Comparison of ENCODE assay signal across 17 cellular contexts in genomic region chr1:76023669-76024407, GRCh38. TPM values are rescaled to one million over a fixed set of nuclear protein-coding genes. Genes with fewer than 3 reads are reported as not detected.
DNase-seq lines count a peak whose midpoint lies in the region; ATAC-seq, FAIRE-seq and TF ChIP-seq lines count a peak whose summit lies in the region.
"Had no signal": no experiment of that assay in that cellular context is flagged by ENCODE, and none has a peak within 500 bp of the region (broad histone marks: within the 10 kb centered on the region; RNA-seq: fewer than 3 reads in every experiment).

No MANE protein-coding gene starts in this region.

- no peak overlapping the region for H2BK15ac ChIP-seq in mesendoderm (replicated peaks; ENCODE audit: low read depth)
- H2BK15ac ChIP-seq in H9 (ENCODE audit: low read depth, low read length) = no peak overlapping the region

- H3K4me1 Mint-ChIP-seq in activated naive CD8-positive, alpha-beta T cell treated with anti-CD3 and anti-CD28 coated beads, Interleukin-2, amount 10 ng/mL, durations not matched to agents 7 days and 5 days = peaks cover 16% of the 10 kb centered on the region
- H3K4me1 Mint-ChIP-seq in H9 = peaks cover 3% of the 10 kb centered on the region in 2 experiments; a peak in 1 of 4 replicates
- H3K4me1 Mint-ChIP-seq: central memory CD8-positive, alpha-beta T cell had no signal

- H3K23ac ChIP-seq in mesendoderm (ENCODE audit: low read length) (no peak overlapping the region), H9 (ENCODE audit: insufficient read length, low read depth, low read length) (no peak overlapping the region)

- no peaks in the 10 kb centered on the region for H3K9me3 ChIP-seq in H9 (ENCODE audit: control insufficient read depth, low read depth, low read length)
- H3K9me3 ChIP-seq: lower lobe of right lung, Peyer's patch, thyroid gland had no signal

- WGBS in mesendoderm (ENCODE audit: extremely low coverage, insufficient coverage, low lambda C conversion rate) = no CpG with 5 or more reads among the region's 1 CpG
- no CpG with 5 or more reads among the region's 1 CpG for WGBS in H9 (ENCODE audit: extremely low coverage, insufficient read length, low lambda C conversion rate)

- H3K79me2 ChIP-seq in mesendoderm (ENCODE audit: control insufficient read depth, insufficient read depth, low read length) = no peaks in the 10 kb centered on the region
- no peaks in the 10 kb centered on the region for H3K79me2 ChIP-seq in H9 (ENCODE audit: insufficient read depth, low read length)

- H3K27me3 Mint-ChIP-seq in activated naive CD8-positive, alpha-beta T cell treated with anti-CD3 and anti-CD28 coated beads, Interleukin-2, amount 10 ng/mL, durations not matched to agents 7 days and 5 days = peaks cover 7% of the 10 kb centered on the region
- H3K27me3 Mint-ChIP-seq in H9 (ENCODE audit: low read depth) = no peaks in the 10 kb centered on the region

- H4K20me1 ChIP-seq in H9 (ENCODE audit: control insufficient read depth, insufficient read depth, insufficient read length) = no peaks in the 10 kb centered on the region

- H3K4me2 ChIP-seq in mesendoderm (ENCODE audit: low read length) (no peak overlapping the region), H9 (ENCODE audit: insufficient read depth, insufficient read length, low read length) (no peak overlapping the region)

- POLR2A ChIA-PET in activated naive CD8-positive, alpha-beta T cell treated with anti-CD3 and anti-CD28 coated beads, Interleukin-2, amount 10 ng/mL, durations not matched to agents 7 days and 5 days (lab: Charles Lee) = no interaction called here
- POLR2A ChIA-PET in RWPE1 (lab: Yijun Ruan, JAX; ENCODE audit: low non-redundant PET) = no interaction called here

- H2AFZ ChIP-seq in H9 (ENCODE audit: low read length) = no peak overlapping the region

- H4K91ac ChIP-seq in H9 (ENCODE audit: insufficient read length, low read depth, low read length) = no peak overlapping the region

- H3K27ac Mint-ChIP-seq in activated naive CD8-positive, alpha-beta T cell treated with anti-CD3 and anti-CD28 coated beads, Interleukin-2, amount 10 ng/mL, durations not matched to agents 7 days and 5 days = peak overlapping the region; percentile 20
- no peak overlapping the region for H3K27ac Mint-ChIP-seq in H9

- no peak overlapping the region for H2BK12ac ChIP-seq in H9 (ENCODE audit: insufficient read length, low read depth, low read length)

- TF ChIP-seq CTCF in H9 (conservative IDR thresholded peaks at IDR 0.05) = no peak
- TF ChIP-seq CTCF in RWPE1 (conservative IDR thresholded peaks at IDR 0.05; ENCODE audit: low read depth) = no peak

- H3K9ac ChIP-seq in mesendoderm (ENCODE audit: low read length) (no peak overlapping the region), H9 (ENCODE audit: extremely low read depth, insufficient read length, low read length) (no peak overlapping the region)

- no peaks in the 10 kb centered on the region for H3K36me3 ChIP-seq in mesendoderm (ENCODE audit: control insufficient read depth, insufficient read depth, low read length)
- H3K36me3 ChIP-seq: lower lobe of right lung, Peyer's patch, thyroid gland had no signal

- CTCF ChIA-PET in RWPE1 (lab: Yijun Ruan, JAX) = no interaction called here

- peak overlapping the region; percentile 29 for H3K4me3 Mint-ChIP-seq in activated naive CD8-positive, alpha-beta T cell treated with anti-CD3 and anti-CD28 coated beads, Interleukin-2, amount 10 ng/mL, durations not matched to agents 7 days and 5 days
- H3K4me3 Mint-ChIP-seq in H9 = no peak overlapping the region
- H3K4me3 Mint-ChIP-seq: central memory CD8-positive, alpha-beta T cell had no signal

- no peak overlapping the region for H3K4ac ChIP-seq in mesendoderm (ENCODE audit: low read depth, low read length)
- no peak overlapping the region for H3K4ac ChIP-seq in H9 (ENCODE audit: low read depth, low read length)

- no peak overlapping the region for H4K5ac ChIP-seq in mesendoderm (ENCODE audit: low read length)
- no peak overlapping the region for H4K5ac ChIP-seq in H9 (ENCODE audit: insufficient read length, low read depth, low read length)

- H3T11ph ChIP-seq in H9 (ENCODE audit: low read length) = no peak overlapping the region

- H3K36me3 Mint-ChIP-seq in activated naive CD8-positive, alpha-beta T cell treated with anti-CD3 and anti-CD28 coated beads, Interleukin-2, amount 10 ng/mL, durations not matched to agents 7 days and 5 days = no peaks in the 10 kb centered on the region
- no peaks in the 10 kb centered on the region for H3K36me3 Mint-ChIP-seq in H9 (ENCODE audit: insufficient read depth in 1 of 3, low read depth in 3 of 3)

- no peaks in the 10 kb centered on the region for H3K23me2 ChIP-seq in H9 (ENCODE audit: insufficient read length, low read depth, low read length, poor library complexity, severe bottlenecking)

- ATAC-seq in HG03565 (IDR thresholded peaks at IDR 0.05; ENCODE audit: unreplicated experiment) = peak; percentile 69
- ATAC-seq in activated naive CD8-positive, alpha-beta T cell treated with anti-CD3 and anti-CD28 coated beads, Interleukin-2, amount 10 ng/mL, durations not matched to agents 7 days and 5 days (ENCODE audit: low read depth) = peak; percentile 93
- ATAC-seq: lower lobe of right lung had no signal

- no peak for TF ChIP-seq POLR2A in GM12891 (IDR thresholded peaks at IDR 0.05; ENCODE audit: low read depth, low read length)

- peak; percentile 60 for FAIRE-seq in GM12891 (lab: Jason Lieb, UNC)
- FAIRE-seq: endothelial cell of umbilical vein, G401.6 had no signal

- H3K18ac ChIP-seq in mesendoderm (ENCODE audit: low read length) (no peak overlapping the region), H9 (ENCODE audit: insufficient read length, low read depth, low read length) (no peak overlapping the region)

- peaks cover 5% of the 10 kb centered on the region for H3K9me3 Mint-ChIP-seq in activated naive CD8-positive, alpha-beta T cell treated with anti-CD3 and anti-CD28 coated beads, Interleukin-2, amount 10 ng/mL, durations not matched to agents 7 days and 5 days
- no peaks in the 10 kb centered on the region; a peak in 1 of 5 replicates for H3K9me3 Mint-ChIP-seq in H9
- H3K9me3 Mint-ChIP-seq: central memory CD8-positive, alpha-beta T cell had no signal

- H3K56ac ChIP-seq in mesendoderm (ENCODE audit: low read length) = no peak overlapping the region
- H3K56ac ChIP-seq in H9 (ENCODE audit: insufficient read length, low read depth, low read length) = no peak overlapping the region

- H3K4me1 ChIP-seq in mesendoderm (ENCODE audit: control insufficient read depth, low read depth, low read length) = no peaks in the 10 kb centered on the region
- H3K4me1 ChIP-seq in H9 (ENCODE audit: insufficient read depth, low read length) = no peaks in the 10 kb centered on the region
- H3K4me1 ChIP-seq: lower lobe of right lung, Peyer's patch, thyroid gland had no signal

- no peaks in the 10 kb centered on the region for H3K27me3 ChIP-seq in mesendoderm (ENCODE audit: insufficient read depth, low read length, poor library complexity)
- no peaks in the 10 kb centered on the region for H3K27me3 ChIP-seq in H9 (ENCODE audit: insufficient read depth, low read length)
- H3K27me3 ChIP-seq: Peyer's patch, thyroid gland had no signal

- no peak overlapping the region for H3K14ac ChIP-seq in H9 (ENCODE audit: insufficient read depth, low read length)

- H2AK5ac ChIP-seq in mesendoderm (ENCODE audit: low read length) (no peak overlapping the region), H9 (ENCODE audit: insufficient read length, low read length) (no peak overlapping the region)

- H3K79me1 ChIP-seq in mesendoderm (ENCODE audit: low read length) (no peaks in the 10 kb centered on the region), H9 (ENCODE audit: insufficient read depth, low read depth, low read length, poor library complexity, severe bottlenecking) (no peaks in the 10 kb centered on the region)

- no peak overlapping the region for H2BK20ac ChIP-seq in H9 (ENCODE audit: low read depth, low read length, poor library complexity, severe bottlenecking)

- H2BK5ac ChIP-seq in mesendoderm (ENCODE audit: low read length) (no peak overlapping the region), H9 (ENCODE audit: insufficient read length, low read length) (no peak overlapping the region)

- H2BK120ac ChIP-seq in mesendoderm (ENCODE audit: low read depth, low read length) (no peak overlapping the region), H9 (ENCODE audit: low read depth, low read length, poor library complexity, severe bottlenecking) (no peak overlapping the region)

- H3K27ac ChIP-seq in mesendoderm (ENCODE audit: low read depth, low read length) (no peak overlapping the region), H9 (ENCODE audit: insufficient read length, low read depth, low read length) (no peak overlapping the region), RWPE1 (no peak overlapping the region)
- H3K27ac ChIP-seq: C4-2B, lower lobe of right lung, thyroid gland had no signal

- no peak overlapping the region for H3K4me3 ChIP-seq in mesendoderm (ENCODE audit: low read length)
- H3K4me3 ChIP-seq: lower lobe of right lung, Peyer's patch, thyroid gland had no signal

- no peak for DNase-seq in GM12891 (ENCODE audit: insufficient read length, low spot score)
- no peak for DNase-seq in activated naive CD8-positive, alpha-beta T cell treated with anti-CD3 and anti-CD28 coated beads, Interleukin-2, amount 10 ng/mL, durations not matched to agents 7 days and 5 days
- peak; percentile 54 for DNase-seq in mesendoderm
- DNase-seq in H9 = no peak
- no peak for DNase-seq in foreskin melanocyte
- no peak for DNase-seq in medulla oblongata (ENCODE audit: extremely low spot score)
- no peak for DNase-seq in RWPE1 (ENCODE audit: low spot score)
- DNase-seq: lower lobe of right lung, NCI-H1092, NCI-H446, Peyer's patch, thyroid gland had no signal

- no peak overlapping the region for H4K8ac ChIP-seq in mesendoderm (ENCODE audit: low read depth, low read length)
- no peak overlapping the region for H4K8ac ChIP-seq in H9 (replicated peaks; ENCODE audit: insufficient read length, low read depth, low read length)

TF ChIP-seq in GM12891, 5 proteins besides CTCF, POLR2A, EP300 and RAD21:
- TF ChIP-seq POLR2AphosphoS5 (IDR thresholded peaks at IDR 0.05; ENCODE audit: low read depth, low read length) (no peak), POU2F2 (IDR thresholded peaks at IDR 0.05; ENCODE audit: low read depth, low read length) (no peak), TAF1 (IDR thresholded peaks at IDR 0.05; ENCODE audit: low read depth, low read length) (no peak), SPI1 (IDR thresholded peaks at IDR 0.05; ENCODE audit: low read depth, low read length) (no peak), PAX5 (IDR thresholded peaks at IDR 0.05; ENCODE audit: insufficient read depth, low read length, severe bottlenecking) (no peak)

RNA-seq across cellular contexts. Expression of gene ST6GALNAC3, which starts 50.7 kb away (rescaled TPM):
- polyA plus RNA-seq in GM12891 (2012; ENCODE audit: low read depth, missing spikeins) = not detected
- under 1 TPM; 0.48 to 0.55 TPM for total RNA-seq in activated naive CD8-positive, alpha-beta T cell treated with anti-CD3 and anti-CD28 coated beads, Interleukin-2, amount 10 ng/mL, durations not matched to agents 7 days and 5 days
- 4.6 TPM for polyA plus RNA-seq in mesendoderm (2013, experiment 1 of 2)
- polyA plus RNA-seq in mesendoderm (2013, experiment 2 of 2) = 4.5 TPM
- total RNA-seq in H9 (2021) = 10.7 and 11.2 TPM in 2 replicates
